In genomic region chr5:155017610-155018009, GRCh38 we compare ENCODE assay signal across 11 cellular contexts. TPM values are rescaled to one million over a fixed set of nuclear protein-coding genes. Genes with fewer than 3 reads are reported as not detected.
DNase-seq lines count a peak whose midpoint lies in the region; ATAC-seq and TF ChIP-seq lines count a peak whose summit lies in the region.
"Had no signal": no experiment of that assay in that cellular context is flagged by ENCODE, and none has a peak within 500 bp of the region (broad histone marks: within the 10 kb centered on the region; RNA-seq: fewer than 3 reads in every experiment).

No MANE protein-coding gene starts in this region.

- H3K27me3 ChIP-seq in gastrocnemius medialis = no peaks in the 10 kb centered on the region

- in situ Hi-C loops in gastrocnemius medialis (cut with MboI; ENCODE audit: low sequenced_read_pairs in 4 of 4) (no loop called here), KBM-7 (cut with MboI; ENCODE audit: low pct_unique_long_range_greater_than_20kb, low sequenced_read_pairs) (no loop called here)

- H3K4me3 ChIP-seq in gastrocnemius medialis = no peak overlapping the region

- peaks cover 20% of the 10 kb centered on the region for H3K27me3 Mint-ChIP-seq in activated naive CD4-positive, alpha-beta T cell treated with anti-CD3 and anti-CD28 coated beads for 36 hours (ENCODE audit: low read depth)

- H3K9me3 Mint-ChIP-seq in activated naive CD4-positive, alpha-beta T cell treated with anti-CD3 and anti-CD28 coated beads, Interleukin-2, amount 50 U/mL, for 72 hours = peaks cover 0 to 6% of the 10 kb centered on the region in 2 donors
- no peaks in the 10 kb centered on the region for H3K9me3 Mint-ChIP-seq in activated naive CD4-positive, alpha-beta T cell treated with anti-CD3 and anti-CD28 coated beads for 36 hours

- no peaks in the 10 kb centered on the region for H3K36me3 Mint-ChIP-seq in activated naive CD4-positive, alpha-beta T cell treated with anti-CD3 and anti-CD28 coated beads, Interleukin-2, amount 50 U/mL, for 72 hours
- no peaks in the 10 kb centered on the region for H3K36me3 Mint-ChIP-seq in activated naive CD4-positive, alpha-beta T cell treated with anti-CD3 and anti-CD28 coated beads for 36 hours (ENCODE audit: low read depth)

- H3K27ac ChIP-seq in gastrocnemius medialis = no peak overlapping the region

- no peak for TF ChIP-seq CTCF in gastrocnemius medialis (IDR thresholded peaks at IDR 0.05 in 4 of 5, conservative IDR thresholded peaks at IDR 0.05 in 1 of 5)

- no peak for DNase-seq in activated naive CD4-positive, alpha-beta T cell treated with anti-CD3 and anti-CD28 coated beads, Interleukin-2, amount 50 U/mL, for 72 hours (ENCODE audit: low spot score in 2 of 2)
- no peak for DNase-seq in activated naive CD4-positive, alpha-beta T cell treated with anti-CD3 and anti-CD28 coated beads for 36 hours
- no peak for DNase-seq in AML-193 (lab: John Stamatoyannopoulos, UW)
- DNase-seq in gastrocnemius medialis = no peak
- DNase-seq in KBM-7 = no peak
- no peak for DNase-seq in activated CD4-positive, alpha-beta T cell treated with anti-CD3 and anti-CD28 coated beads for 48 hours
- DNase-seq: hippocampal formation, naive B cell, NCI-H510A had no signal

- H3K4me3 Mint-ChIP-seq in activated naive CD4-positive, alpha-beta T cell treated with anti-CD3 and anti-CD28 coated beads for 36 hours = no peak overlapping the region
- H3K4me3 Mint-ChIP-seq: naive B cell had no signal

- CTCF ChIA-PET in activated naive CD4-positive, alpha-beta T cell treated with anti-CD3 and anti-CD28 coated beads for 36 hours (lab: Charles Lee) = no interaction called here

- ATAC-seq in activated naive CD4-positive, alpha-beta T cell treated with anti-CD3 and anti-CD28 coated beads, Interleukin-2, amount 50 U/mL, for 72 hours = peak; percentile 40 to 88
- ATAC-seq in HG02623 (IDR thresholded peaks at IDR 0.05; ENCODE audit: unreplicated experiment) = peak; percentile 96
- ATAC-seq in HG03469 (IDR thresholded peaks at IDR 0.05; ENCODE audit: unreplicated experiment) = peak; percentile 99
- no peak for ATAC-seq in gastrocnemius medialis

- intact Hi-C loops in activated naive CD4-positive, alpha-beta T cell treated with anti-CD3 and anti-CD28 coated beads for 36 hours (cut with micrococcal nuclease) = no loop called here
- intact Hi-C loops in gastrocnemius medialis (cut with DNase I; ENCODE audit: low total_unique reads) = no loop called here

- H3K27ac Mint-ChIP-seq in activated naive CD4-positive, alpha-beta T cell treated with anti-CD3 and anti-CD28 coated beads, Interleukin-2, amount 50 U/mL, for 72 hours = no peak overlapping the region
- no peak overlapping the region for H3K27ac Mint-ChIP-seq in activated naive CD4-positive, alpha-beta T cell treated with anti-CD3 and anti-CD28 coated beads for 36 hours
- H3K27ac Mint-ChIP-seq: naive B cell had no signal

- H3K36me3 ChIP-seq in gastrocnemius medialis = no peaks in the 10 kb centered on the region

- no peaks in the 10 kb centered on the region for H3K4me1 ChIP-seq in gastrocnemius medialis

- no peaks in the 10 kb centered on the region for H3K9me3 ChIP-seq in gastrocnemius medialis

- H3K4me1 Mint-ChIP-seq in activated naive CD4-positive, alpha-beta T cell treated with anti-CD3 and anti-CD28 coated beads for 36 hours (ENCODE audit: low read depth) = no peaks in the 10 kb centered on the region
- H3K4me1 Mint-ChIP-seq: naive B cell had no signal

- no peak for TF ChIP-seq POLR2A in gastrocnemius medialis (IDR thresholded peaks at IDR 0.05)

RNA-seq across cellular contexts. Expression of gene KIF4B, which starts 4.1 kb away (rescaled TPM):
- under 1 TPM; 0.11 to 0.14 TPM for total RNA-seq in activated naive CD4-positive, alpha-beta T cell treated with anti-CD3 and anti-CD28 coated beads, Interleukin-2, amount 50 U/mL, for 72 hours
- under 1 TPM; 0.05 to 0.10 TPM for total RNA-seq in activated naive CD4-positive, alpha-beta T cell treated with anti-CD3 and anti-CD28 coated beads for 36 hours
- total RNA-seq in gastrocnemius medialis = under 1 TPM in 2 of 4 donors, not detected in 2; 0.10 to 0.16 TPM

Comparison
In these comparisons a context has a peak if more than half of its experiments do, and no peak if none do; other contexts are left out.
1. ATAC-seq: peak in activated naive CD4-positive, alpha-beta T cell treated with anti-CD3 and anti-CD28 coated beads, Interleukin-2, amount 50 U/mL, for 72 hours (2 of 2), HG02623 (single experiment) and HG03469 (single experiment); none in gastrocnemius medialis (0 of 2).